In genomic region chr1:65260851-65261473, GRCh38 we compare ENCODE assay signal across 8 cellular contexts. TPM values are rescaled to one million over a fixed set of nuclear protein-coding genes. Genes with fewer than 3 reads are reported as not detected.
DNase-seq lines count a peak whose midpoint lies in the region; ATAC-seq and TF ChIP-seq lines count a peak whose summit lies in the region.

No MANE protein-coding gene starts in this region.

- H3K4me1 ChIP-seq in A673 (ENCODE audit: insufficient read depth, low read length, poor library complexity, severe bottlenecking) = peaks cover 11% of the 10 kb centered on the region
- H3K4me1 ChIP-seq in fibroblast of lung (ENCODE audit: control insufficient read depth, extremely low read depth, insufficient read depth, low read length) = no peaks in the 10 kb centered on the region
- H3K4me1 ChIP-seq in thyroid gland = peaks cover 4 to 6% of the 10 kb centered on the region in 2 donors

- H3K27me3 ChIP-seq in A673 (replicated peaks; ENCODE audit: insufficient read depth, low read depth, low read length, poor library complexity) (peaks cover 23% of the 10 kb centered on the region), fibroblast of lung (ENCODE audit: control insufficient read depth, insufficient read depth, low read length) (no peaks in the 10 kb centered on the region), thyroid gland (no peaks in the 10 kb centered on the region)

- H3K36me3 ChIP-seq in A673 (ENCODE audit: insufficient read depth, low read length, poor library complexity, severe bottlenecking) (no peaks in the 10 kb centered on the region), fibroblast of lung (ENCODE audit: control insufficient read depth, insufficient read depth, low read length) (no peaks in the 10 kb centered on the region), thyroid gland (no peaks in the 10 kb centered on the region)

- peak; percentile 45 for DNase-seq in A673 (ENCODE audit: low spot score)
- peak; percentile 45 for DNase-seq in NCI-H460 (ENCODE audit: extremely low read depth, low read depth)
- peak; percentile 29 to 63 for DNase-seq in fibroblast of lung (ENCODE audit: low read depth in 2 of 2)
- DNase-seq in thyroid gland = no peak
- no peak for DNase-seq in T-helper 9 cell
- DNase-seq in lower leg skin (ENCODE audit: low spot score in 2 of 2) = no peak
- no peak for DNase-seq in NCI-H510A treated with DMSO at 0.1 percent for 48 hours (lab: John Stamatoyannopoulos, UW)

- H3K4me3 ChIP-seq in A673 (ENCODE audit: low read depth, low read length, poor library complexity, severe bottlenecking) = no peak overlapping the region
- H3K4me3 ChIP-seq in fibroblast of lung (replicated peaks in 1 of 4; ENCODE audit: control extremely low read depth in 1 of 4, insufficient read depth in 1 of 4, low read depth in 3 of 4, low read length in 4 of 4) = no peak overlapping the region
- no peak overlapping the region for H3K4me3 ChIP-seq in thyroid gland (replicated peaks in 1 of 3)
- no peak overlapping the region for H3K4me3 ChIP-seq in lower leg skin (ENCODE audit: low read depth, poor library complexity, severe bottlenecking)

- H4K20me1 ChIP-seq in fibroblast of lung (ENCODE audit: control insufficient read depth, extremely low read depth, insufficient read depth, low read length) = no peaks in the 10 kb centered on the region

- TF ChIP-seq POLR2A in thyroid gland (IDR thresholded peaks at IDR 0.05) (no peak), lower leg skin (IDR thresholded peaks at IDR 0.05) (no peak)

- POLR2A ChIA-PET in A673 (lab: Charles Lee; ENCODE audit: low non-redundant PET) = no interaction called here

- no peak overlapping the region for H3K4me2 ChIP-seq in fibroblast of lung (ENCODE audit: extremely low read depth, insufficient read depth, low read length)

- 78 to 83% methylated on average over 4 of the region's 4 CpGs for WGBS in thyroid gland, 2 donors
- WGBS in lower leg skin, 2 donors = 72 to 75% methylated on average over 4 of the region's 4 CpGs

- H3K79me2 ChIP-seq in fibroblast of lung (ENCODE audit: control insufficient read depth, insufficient read depth, low read length) = no peaks in the 10 kb centered on the region

- intact Hi-C loops in A673 (cut with micrococcal nuclease; ENCODE audit: unreplicated experiment) (no loop called here), thyroid gland (cut with DNase I) (no loop called here), lower leg skin (cut with DNase I; ENCODE audit: low total_unique reads) (no loop called here)

- H2AFZ ChIP-seq in fibroblast of lung (ENCODE audit: low read length) = no peak overlapping the region

- H3K27ac ChIP-seq in A673 (ENCODE audit: low read depth, low read length, poor library complexity, severe bottlenecking) = no peak overlapping the region
- no peak overlapping the region for H3K27ac ChIP-seq in fibroblast of lung (ENCODE audit: insufficient read depth, low read length)
- H3K27ac ChIP-seq in thyroid gland = no peak overlapping the region

- peak; percentile 52 for ATAC-seq in GM19025 (IDR thresholded peaks at IDR 0.05; ENCODE audit: low read depth, unreplicated experiment)

- CTCF ChIA-PET in A673 (lab: Charles Lee) = interaction anchor here (0.7 kb wide), 1 partner anchor 11 kb away, joined by 3 read pairs; no protein-coding TSS in a partner anchor

- no peak for TF ChIP-seq CTCF in A673 (conservative IDR thresholded peaks at IDR 0.05; ENCODE audit: low read depth, low read length)
- TF ChIP-seq CTCF in fibroblast of lung (conservative IDR thresholded peaks at IDR 0.05 in 1 of 2, IDR thresholded peaks at IDR 0.05 in 1 of 2; ENCODE audit: low read depth in 1 of 2, low read length in 2 of 2) = no peak
- no peak for TF ChIP-seq CTCF in thyroid gland (IDR thresholded peaks at IDR 0.05)
- TF ChIP-seq CTCF in lower leg skin (IDR thresholded peaks at IDR 0.05) = no peak

- BruUV-seq in A673 (replicated peaks; lab: Mats Ljungman, UMichigan) = no TSS peak

- H3K9ac ChIP-seq in fibroblast of lung (ENCODE audit: insufficient read depth, low read length) = no peak overlapping the region

- H3K9me3 ChIP-seq in A673 (ENCODE audit: low read depth, low read length, poor library complexity, severe bottlenecking) (no peaks in the 10 kb centered on the region), fibroblast of lung (ENCODE audit: control insufficient read depth, insufficient read depth, low read depth, low read length) (no peaks in the 10 kb centered on the region), thyroid gland (no peaks in the 10 kb centered on the region)

RNA-seq across cellular contexts. Expression of gene DNAJC6, which starts 48.4 kb away (rescaled TPM):
- total RNA-seq in A673 (2021) (1.1 and 1.3 TPM in 2 replicates), fibroblast of lung (under 0.01 and 0.33 TPM in 2 replicates), thyroid gland (1 to 10 TPM; 2.8 to 9.2 (median 5.3) TPM), lower leg skin (1 to 10 TPM in 3 of 4 donors, under 1 TPM in 1; 0.99 to 3.6 (median 2.5) TPM)
- 16.9 and 18.6 TPM in 2 replicates for total RNA-seq in NCI-H460 (2014; rRNA removed; shearing (Covaris generic))
- 11.5 and 15.2 TPM in 2 replicates for polyA plus RNA-seq in NCI-H460 (2014; cell fraction: nucleus; rRNA removed)
- 0.14 and 0.98 TPM in 2 replicates for polyA plus RNA-seq in fibroblast of lung
- 0.07 and 0.28 TPM in 2 replicates for polyA plus RNA-seq in fibroblast of lung (2012)
- 0.30 and 1.4 TPM in 2 replicates for polyA minus RNA-seq in fibroblast of lung (ENCODE audit: low replicate concordance)

Comparison
In these comparisons a context has a peak if more than half of its experiments do, and no peak if none do; other contexts are left out.
1. DNase-seq: peak in A673 (single experiment), NCI-H460 (single experiment) and fibroblast of lung (2 of 2); none in thyroid gland (0 of 2), T-helper 9 cell (single experiment), lower leg skin (0 of 2) and NCI-H510A treated with DMSO at 0.1 percent for 48 hours (single experiment).